In the genomic region with DNA sequence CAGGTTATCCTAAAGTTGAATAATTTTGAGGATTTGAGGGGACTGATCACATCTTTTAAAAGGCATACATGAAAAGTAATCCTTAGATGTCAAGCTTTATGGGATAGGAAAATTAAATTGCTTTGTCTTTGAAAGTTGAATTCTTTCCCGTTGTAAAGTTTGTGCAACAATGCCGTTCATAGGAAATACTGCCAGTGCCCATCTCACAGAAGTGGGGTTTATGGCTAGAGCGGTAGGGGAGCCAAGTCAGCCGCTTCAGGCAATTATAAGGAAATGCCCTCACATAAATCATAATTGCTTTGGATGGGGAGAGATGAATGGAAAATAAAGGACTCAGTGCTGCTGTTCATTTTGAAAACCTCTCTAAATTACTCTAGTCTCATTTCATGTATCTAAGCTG, we compare ENCODE assay signal across 12 cellular contexts. TPM values are rescaled to one million over a fixed set of nuclear protein-coding genes. Genes with fewer than 3 reads are reported as not detected.
A peak's percentile ranks its signal among the peaks of the same experiment; 100 is the strongest.
DNase-seq lines count a peak whose midpoint lies in the region; ATAC-seq and TF ChIP-seq lines count a peak whose summit lies in the region.
"Had no signal": no experiment of that assay in that cellular context is flagged by ENCODE, and none has a peak within 500 bp of the region (broad histone marks: within the 10 kb centered on the region; RNA-seq: fewer than 3 reads in every experiment).

No MANE protein-coding gene starts in this region.

- H3K4me2 ChIP-seq in GM23248 (ENCODE audit: unreplicated experiment) = peak overlapping the region; percentile 15

- ATAC-seq in T-helper 17 cell (no peak), memory B cell (ENCODE audit: low read depth) (no peak)
- ATAC-seq in stimulated activated naive B cell treated with anti-CD40 and anti-IgM and Interleukin-4, amounts not matched to agents 10 μg/mL and 1 μg/mL and 100 μg/mL, for 72 hours (replicated peaks) = no peak
- ATAC-seq: HepG2 had no signal

- H3K4me1 Mint-ChIP-seq in T-helper 17 cell (peaks cover 20% of the 10 kb centered on the region), memory B cell (peaks cover 6% of the 10 kb centered on the region)
- H3K4me1 Mint-ChIP-seq in stimulated activated naive B cell treated with anti-CD40 and anti-IgM and Interleukin-4, amounts not matched to agents 10 μg/mL and 1 μg/mL and 100 μg/mL, for 72 hours = peaks cover 10 to 17% of the 10 kb centered on the region in 2 donors

- H3K4me3 ChIP-seq in GM23248 (no peak overlapping the region), WERI-Rb-1 (ENCODE audit: low read depth, low read length) (no peak overlapping the region)

- H3K27me3 ChIP-seq in GM23248 (replicated peaks; ENCODE audit: insufficient read depth) = no peaks in the 10 kb centered on the region
- no peaks in the 10 kb centered on the region for H3K27me3 ChIP-seq in WERI-Rb-1 (ENCODE audit: insufficient read depth, low read depth, severe bottlenecking)
- H3K27me3 ChIP-seq: dorsolateral prefrontal cortex had no signal

- DNase-seq in GM23248 = no peak
- DNase-seq in T-helper 17 cell = no peak
- DNase-seq in memory B cell (ENCODE audit: low spot score in 2 of 2) = no peak
- no peak for DNase-seq in stimulated activated naive B cell treated with anti-CD40 and anti-IgM and Interleukin-4, amounts not matched to agents 10 μg/mL and 1 μg/mL and 100 μg/mL, for 72 hours
- no peak for DNase-seq in MV-4-11 (lab: John Stamatoyannopoulos, UW)
- DNase-seq in NOMO-1 treated with DMSO at 0.1 percent for 48 hours (lab: John Stamatoyannopoulos, UW; ENCODE audit: unreplicated experiment) = no peak
- no peak for DNase-seq in WERI-Rb-1
- DNase-seq: NCI-H1105, NCI-H446 treated with DMSO at 0.1 percent for 48 hours had no signal

- H3K9ac ChIP-seq in GM23248 = peak overlapping the region; percentile 41

- H3K4me3 Mint-ChIP-seq in T-helper 17 cell (no peak overlapping the region), memory B cell (no peak overlapping the region)
- H3K4me3 Mint-ChIP-seq in stimulated activated naive B cell treated with anti-CD40 and anti-IgM and Interleukin-4, amounts not matched to agents 10 μg/mL and 1 μg/mL and 100 μg/mL, for 72 hours = no peak overlapping the region

- no peaks in the 10 kb centered on the region for H3K9me3 Mint-ChIP-seq in memory B cell
- no peaks in the 10 kb centered on the region for H3K9me3 Mint-ChIP-seq in stimulated activated naive B cell treated with anti-CD40 and anti-IgM and Interleukin-4, amounts not matched to agents 10 μg/mL and 1 μg/mL and 100 μg/mL, for 72 hours
- H3K9me3 Mint-ChIP-seq: T-helper 2 cell treated with Interferon-gamma antibody and Interleukin-4, amounts not matched to agents 5 μg/mL and 100 μg/mL, for 36 hours had no signal

- H3F3A ChIP-seq in GM23248 (ENCODE audit: insufficient read depth) = peaks cover 25% of the 10 kb centered on the region

- WGBS in GM23248 (ENCODE audit: low coverage in 1 of 2, low lambda C conversion rate in 2 of 2, missing lambda C conversion rate in 2 of 2), 2 experiments = 8 to 14% methylated on average over 4 of the region's 4 CpGs

- TF ChIP-seq CTCF in WERI-Rb-1 (IDR thresholded peaks at IDR 0.05; ENCODE audit: low read depth, low read length) = no peak

- no peaks in the 10 kb centered on the region for H3K9me2 ChIP-seq in GM23248 (ENCODE audit: insufficient read depth)

- H2AFZ ChIP-seq in GM23248 = no peak overlapping the region

- H3K27ac ChIP-seq in GM23248 = peak overlapping the region; percentile 37
- no peak overlapping the region for H3K27ac ChIP-seq in WERI-Rb-1

- H3K9me3 ChIP-seq in GM23248 (ENCODE audit: low read depth) (no peaks in the 10 kb centered on the region), T-helper 17 cell (ENCODE audit: control insufficient read depth, low read length, poor library complexity, severe bottlenecking) (no peaks in the 10 kb centered on the region), WERI-Rb-1 (ENCODE audit: severe bottlenecking) (no peaks in the 10 kb centered on the region)

- H3K27ac Mint-ChIP-seq in T-helper 17 cell = peak overlapping the region; percentile 88
- peak overlapping the region; percentile 96 for H3K27ac Mint-ChIP-seq in memory B cell
- H3K27ac Mint-ChIP-seq in stimulated activated naive B cell treated with anti-CD40 and anti-IgM and Interleukin-4, amounts not matched to agents 10 μg/mL and 1 μg/mL and 100 μg/mL, for 72 hours = peak overlapping the region; percentile 88

- H4K20me1 ChIP-seq in GM23248 (ENCODE audit: insufficient read depth) = no peaks in the 10 kb centered on the region

- H3K36me3 ChIP-seq in GM23248 (ENCODE audit: low read depth) = peaks cover 31% of the 10 kb centered on the region
- peaks cover 13% of the 10 kb centered on the region for H3K36me3 ChIP-seq in WERI-Rb-1

- H3K36me3 Mint-ChIP-seq in T-helper 17 cell (ENCODE audit: low read depth) = peaks cover 7% of the 10 kb centered on the region
- H3K36me3 Mint-ChIP-seq in memory B cell = peaks cover 27% of the 10 kb centered on the region
- peaks cover 22 to 55% of the 10 kb centered on the region in 2 donors for H3K36me3 Mint-ChIP-seq in stimulated activated naive B cell treated with anti-CD40 and anti-IgM and Interleukin-4, amounts not matched to agents 10 μg/mL and 1 μg/mL and 100 μg/mL, for 72 hours

- in situ Hi-C loops in GM23248 (cut with MboI) = no loop called here

- peaks cover 15% of the 10 kb centered on the region for H3K4me1 ChIP-seq in GM23248 (ENCODE audit: insufficient read depth)

- H3K27me3 Mint-ChIP-seq in T-helper 17 cell (no peaks in the 10 kb centered on the region), memory B cell (no peaks in the 10 kb centered on the region)
- no peaks in the 10 kb centered on the region for H3K27me3 Mint-ChIP-seq in stimulated activated naive B cell treated with anti-CD40 and anti-IgM and Interleukin-4, amounts not matched to agents 10 μg/mL and 1 μg/mL and 100 μg/mL, for 72 hours

- peaks cover 31% of the 10 kb centered on the region for H3K79me2 ChIP-seq in GM23248 (ENCODE audit: insufficient read depth)

RNA-seq across cellular contexts. Expression of a gene that starts 18.1 kb away (rescaled TPM):
- 81.3 and 100 TPM in 2 replicates for total RNA-seq in GM23248 (2014; rRNA removed; shearing (Covaris generic))
- 146 and 150 TPM in 2 replicates for polyA plus RNA-seq in GM23248 (2016; fragmentation: Nextera tagmentation; extraction: Ambion mirVana)
- total RNA-seq in T-helper 17 cell = 10 to 100 TPM; 35.9 to 52.8 TPM

RNA-seq across cellular contexts. Expression of a gene that starts 18.4 kb away (rescaled TPM):
- 26.9 and 33.2 TPM in 2 replicates for total RNA-seq in GM23248 (2014; rRNA removed; shearing (Covaris generic))
- polyA plus RNA-seq in GM23248 (2016; fragmentation: Nextera tagmentation; extraction: Ambion mirVana) = 105 and 107 TPM in 2 replicates
- 10 to 100 TPM; 27.8 to 33.5 TPM for total RNA-seq in T-helper 17 cell
